14 cellular contexts compared by ENCODE assay signal in the genomic region with DNA sequence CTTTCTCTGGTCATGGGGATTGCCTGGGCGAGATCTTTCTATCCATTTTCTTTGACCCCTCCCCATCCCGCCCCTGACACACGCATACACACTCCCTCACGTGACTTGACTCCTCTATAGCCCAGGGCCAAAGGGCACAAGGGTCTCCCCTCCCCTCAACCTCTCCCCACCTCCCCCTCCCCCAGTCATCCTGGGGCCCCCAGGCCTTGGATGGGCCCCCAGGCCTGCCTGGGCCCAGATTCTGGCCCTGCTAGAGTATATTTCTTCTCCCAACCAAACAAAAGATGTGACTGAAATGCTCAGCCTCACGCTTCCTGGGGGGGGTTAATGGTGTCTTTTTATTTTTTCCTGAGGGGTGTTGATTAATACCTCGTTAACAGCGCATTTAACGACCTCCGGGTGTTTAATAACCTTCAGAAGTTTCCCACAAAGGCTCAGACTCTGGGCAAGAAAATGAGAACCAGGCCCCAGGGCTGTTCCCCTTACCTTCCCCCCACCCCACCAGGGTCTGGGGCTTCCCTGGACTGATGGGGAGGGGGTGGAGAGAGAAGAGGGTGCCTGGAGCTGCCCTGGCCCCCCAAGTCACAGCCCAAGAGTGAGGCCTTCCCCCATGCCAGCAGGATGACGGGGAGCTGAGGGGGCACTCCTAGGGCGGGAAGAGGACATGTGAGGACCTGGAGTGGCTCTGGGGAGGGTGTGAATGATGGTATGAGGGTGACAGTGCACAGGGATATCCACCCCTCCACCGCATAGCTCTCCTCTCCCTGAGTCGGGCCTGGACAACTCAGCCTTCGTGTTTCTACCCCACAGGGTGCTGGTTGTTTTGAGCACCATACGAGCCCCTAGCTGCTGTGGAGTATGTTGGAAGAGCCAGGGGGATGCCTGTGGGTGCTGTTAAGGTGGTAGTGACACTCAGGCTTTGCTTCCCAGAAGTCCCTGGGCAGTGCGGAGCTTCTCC. TPM values are rescaled to one million over a fixed set of nuclear protein-coding genes. Genes with fewer than 3 reads are reported as not detected.
DNase-seq lines count a peak whose midpoint lies in the region; ATAC-seq and TF ChIP-seq lines count a peak whose summit lies in the region.
"Had no signal": no experiment of that assay in that cellular context is flagged by ENCODE, and none has a peak within 500 bp of the region (broad histone marks: within the 10 kb centered on the region; RNA-seq: fewer than 3 reads in every experiment).

No MANE protein-coding gene starts in this region.

- peaks cover 0 to 3% (median 0%) of the 10 kb centered on the region in 11 donors for H3K9me3 Mint-ChIP-seq in naive thymus-derived CD4-positive, alpha-beta T cell
- H3K9me3 Mint-ChIP-seq: activated CD4-positive, alpha-beta memory T cell treated with anti-CD3 and anti-CD28 coated beads, Interleukin-2, amount 10 ng/mL, durations not matched to agents 7 days and 5 days; activated naive CD4-positive, alpha-beta T cell treated with anti-CD3 and anti-CD28 coated beads, Interleukin-2, amount 50 U/mL, for 72 hours; effector memory CD8-positive, alpha-beta T cell had no signal

- H3K4me3 Mint-ChIP-seq in naive thymus-derived CD4-positive, alpha-beta T cell: no peak overlapping the region
- H3K4me3 Mint-ChIP-seq: activated CD4-positive, alpha-beta memory T cell treated with anti-CD3 and anti-CD28 coated beads, Interleukin-2, amount 10 ng/mL, durations not matched to agents 7 days and 5 days; effector memory CD8-positive, alpha-beta T cell had no signal

- intact Hi-C loops in naive thymus-derived CD4-positive, alpha-beta T cell (cut with micrococcal nuclease): no loop called here
- intact Hi-C loops in left colon (cut with DNase I, micrococcal nuclease): no loop called here

- H3K27me3 Mint-ChIP-seq in naive thymus-derived CD4-positive, alpha-beta T cell: peaks cover 24 to 43% (median 33%) of the 10 kb centered on the region in 5 donors

- ATAC-seq in naive thymus-derived CD4-positive, alpha-beta T cell: no peak
- ATAC-seq in stimulated activated naive CD8-positive, alpha-beta T cell treated with anti-CD3 and anti-CD28 coated beads, Interleukin-15, Interleukin-2, amounts not matched to agents 100 U/mL and 50 U/mL, for 24 hours: no peak
- ATAC-seq in left colon: no peak
- ATAC-seq: activated naive CD4-positive, alpha-beta T cell treated with anti-CD3 and anti-CD28 coated beads, Interleukin-2, amount 50 U/mL, for 72 hours; effector memory CD8-positive, alpha-beta T cell had no signal

- peak overlapping the region; percentile 95 for H3K27ac ChIP-seq in BLaER1
- peak overlapping the region; percentile 73 for H3K27ac ChIP-seq in iPS-20b (ENCODE audit: low read length)
- H3K27ac ChIP-seq in rectal smooth muscle tissue (ENCODE audit: low read depth, low read length): peak overlapping the region; percentile 94
- H3K27ac ChIP-seq in naive thymus-derived CD4-positive, alpha-beta T cell (ENCODE audit: low read depth, low read length): no peak overlapping the region
- H3K27ac ChIP-seq: C4-2B had no signal

- CTCF ChIA-PET in naive thymus-derived CD4-positive, alpha-beta T cell (lab: Charles Lee): no interaction called here

- DNase-seq in astrocyte of the cerebellum (ENCODE audit: low read depth): no peak
- no peak for DNase-seq in naive thymus-derived CD4-positive, alpha-beta T cell
- no peak for DNase-seq in stimulated activated naive CD8-positive, alpha-beta T cell treated with anti-CD3 and anti-CD28 coated beads, Interleukin-15, Interleukin-2, amounts not matched to agents 100 U/mL and 50 U/mL, for 24 hours
- no peak for DNase-seq in T-helper 9 cell
- no peak for DNase-seq in left colon
- DNase-seq: activated CD4-positive, alpha-beta memory T cell treated with anti-CD3 and anti-CD28 coated beads, Interleukin-2, amount 10 ng/mL, durations not matched to agents 7 days and 5 days; effector memory CD8-positive, alpha-beta T cell; NCI-H1417 treated with DMSO at 0.1 percent for 48 hours; stimulated activated CD4-positive, alpha-beta T cell treated with anti-CD3 and anti-CD28 coated beads, Interleukin-2, amount 100 ng/mL, for 48 hours had no signal

- no peaks in the 10 kb centered on the region for H3K9me3 ChIP-seq in BLaER1
- no peaks in the 10 kb centered on the region for H3K9me3 ChIP-seq in iPS-20b (ENCODE audit: insufficient read depth, low read depth, low read length)
- no peaks in the 10 kb centered on the region for H3K9me3 ChIP-seq in naive thymus-derived CD4-positive, alpha-beta T cell (ENCODE audit: control insufficient read depth in 2 of 3, low read length in 3 of 3)

- peaks cover 78% of the 10 kb centered on the region for H3K4me1 ChIP-seq in BLaER1
- H3K4me1 ChIP-seq in iPS-20b (ENCODE audit: insufficient read depth, low read length): peaks cover 43% of the 10 kb centered on the region
- peaks cover 56% of the 10 kb centered on the region for H3K4me1 ChIP-seq in rectal smooth muscle tissue (ENCODE audit: control insufficient read depth, insufficient read depth, low read length)
- H3K4me1 ChIP-seq in naive thymus-derived CD4-positive, alpha-beta T cell (ENCODE audit: control insufficient read depth in 2 of 2, insufficient read depth in 2 of 2, low read length in 2 of 2): no peaks in the 10 kb centered on the region

- H3K27me3 ChIP-seq in BLaER1: no peaks in the 10 kb centered on the region
- H3K27me3 ChIP-seq in iPS-20b (ENCODE audit: insufficient read depth, low read length): peaks cover 20% of the 10 kb centered on the region
- peaks cover 2% of the 10 kb centered on the region for H3K27me3 ChIP-seq in rectal smooth muscle tissue (ENCODE audit: control insufficient read depth, insufficient read depth, low read length)
- peaks cover 0 to 3% of the 10 kb centered on the region in 2 donors for H3K27me3 ChIP-seq in naive thymus-derived CD4-positive, alpha-beta T cell (ENCODE audit: control insufficient read depth in 2 of 2, insufficient read depth in 2 of 2, low read length in 2 of 2)

- H3K4me2 ChIP-seq in BLaER1: peak overlapping the region; percentile 88

- peaks cover 78% of the 10 kb centered on the region for H4K20me1 ChIP-seq in BLaER1

- in situ Hi-C loops in astrocyte of the cerebellum (cut with HindIII; ENCODE audit: low sequenced_read_pairs): no loop called here

- H3K4me3 ChIP-seq in BLaER1: peak overlapping the region; percentile 88; the same call in 1 of the 2 replicates
- H3K4me3 ChIP-seq in astrocyte of the cerebellum (ENCODE audit: low read depth, low read length): peak overlapping the region; percentile 71
- peak overlapping the region; percentile 67 for H3K4me3 ChIP-seq in iPS-20b (ENCODE audit: low read length)
- peak overlapping the region; percentile 85 for H3K4me3 ChIP-seq in rectal smooth muscle tissue (ENCODE audit: low read length)
- H3K4me3 ChIP-seq in naive thymus-derived CD4-positive, alpha-beta T cell (ENCODE audit: low read length): no peak overlapping the region

- H3K27ac Mint-ChIP-seq in naive thymus-derived CD4-positive, alpha-beta T cell: no peak overlapping the region
- H3K27ac Mint-ChIP-seq: activated CD4-positive, alpha-beta memory T cell treated with anti-CD3 and anti-CD28 coated beads, Interleukin-2, amount 10 ng/mL, durations not matched to agents 7 days and 5 days; activated naive CD4-positive, alpha-beta T cell treated with anti-CD3 and anti-CD28 coated beads, Interleukin-2, amount 50 U/mL, for 72 hours; effector memory CD8-positive, alpha-beta T cell had no signal

- TF ChIP-seq CTCF in astrocyte of the cerebellum (IDR thresholded peaks at IDR 0.05; ENCODE audit: low read depth, low read length, missing control alignments): no peak

- H3K36me3 ChIP-seq in BLaER1 (peaks cover 50% of the 10 kb centered on the region), iPS-20b (ENCODE audit: insufficient read depth, low read depth, low read length) (peaks cover 40% of the 10 kb centered on the region), rectal smooth muscle tissue (ENCODE audit: control insufficient read depth, insufficient read depth, low read length) (peaks cover 5% of the 10 kb centered on the region)
- H3K36me3 ChIP-seq in naive thymus-derived CD4-positive, alpha-beta T cell (ENCODE audit: control insufficient read depth in 2 of 3, insufficient read depth in 3 of 3, low read length in 3 of 3): no peaks in the 10 kb centered on the region

- POLR2A ChIA-PET in naive thymus-derived CD4-positive, alpha-beta T cell (lab: Charles Lee): no interaction called here

- H3K4me1 Mint-ChIP-seq in naive thymus-derived CD4-positive, alpha-beta T cell: peaks cover 0 to 14% (median 4%) of the 10 kb centered on the region in 7 donors

- H3K9ac ChIP-seq in BLaER1: peak overlapping the region; percentile 93
- peak overlapping the region; percentile 77; the same call in 1 of the 2 replicates for H3K9ac ChIP-seq in iPS-20b (ENCODE audit: low read depth, low read length)
- H3K9ac ChIP-seq in rectal smooth muscle tissue (ENCODE audit: low read length): no peak overlapping the region

- no peaks in the 10 kb centered on the region for H3K36me3 Mint-ChIP-seq in naive thymus-derived CD4-positive, alpha-beta T cell
- H3K36me3 Mint-ChIP-seq: activated naive CD4-positive, alpha-beta T cell treated with anti-CD3 and anti-CD28 coated beads, Interleukin-2, amount 50 U/mL, for 72 hours had no signal

RNA-seq across cellular contexts. Expression of a gene that starts 3.6 kb away (rescaled TPM):
- not detected for total RNA-seq in naive thymus-derived CD4-positive, alpha-beta T cell
- polyA plus RNA-seq in naive thymus-derived CD4-positive, alpha-beta T cell: not detected
- 10 to 100 TPM; 68.5 to 74.0 TPM for total RNA-seq in left colon
- total RNA-seq: activated CD4-positive, alpha-beta memory T cell treated with anti-CD3 and anti-CD28 coated beads, Interleukin-2, amount 10 ng/mL, durations not matched to agents 7 days and 5 days; activated naive CD4-positive, alpha-beta T cell treated with anti-CD3 and anti-CD28 coated beads, Interleukin-2, amount 50 U/mL, for 72 hours had no signal

Comparison
In these comparisons a context has a peak if more than half of its experiments do, and no peak if none do; other contexts are left out.
1. RNA of a gene that starts 3.6 kb away (total RNA-seq): 68.5 to 74.0 TPM in left colon; not detected in naive thymus-derived CD4-positive, alpha-beta T cell; every median in the first group is over 10 times any median in the second.